9 cellular contexts compared by ENCODE assay signal in genomic region chr10:109933984-109934565, GRCh38. TPM values are rescaled to one million over a fixed set of nuclear protein-coding genes. Genes with fewer than 3 reads are reported as not detected.
DNase-seq lines count a peak whose midpoint lies in the region; ATAC-seq and TF ChIP-seq lines count a peak whose summit lies in the region.
"Had no signal": no experiment of that assay in that cellular context is flagged by ENCODE, and none has a peak within 500 bp of the region (broad histone marks: within the 10 kb centered on the region; RNA-seq: fewer than 3 reads in every experiment).

No MANE protein-coding gene starts in this region.

- peak in 4 of 6 experiments; percentile 20 to 73 (median 67) for DNase-seq in stimulated activated naive CD4-positive, alpha-beta T cell (lab: John Stamatoyannopoulos, UW)
- DNase-seq in stimulated activated naive CD4-positive, alpha-beta T cell treated with Interleukin-2 at 50 U/mL for 16 hours (lab: John Stamatoyannopoulos, UW), result no peak
- DNase-seq in activated CD4-positive, alpha-beta memory T cell treated with anti-CD3 and anti-CD28 coated beads, Interleukin-2, amount 10 ng/mL, durations not matched to agents 7 days and 5 days, result peak; percentile 56
- DNase-seq in left ventricle myocardium inferior, result no peak
- DNase-seq: Caco-2 had no signal

- no peaks in the 10 kb centered on the region for H3K9me3 Mint-ChIP-seq in activated CD4-positive, alpha-beta memory T cell treated with anti-CD3 and anti-CD28 coated beads, Interleukin-2, amount 10 ng/mL, durations not matched to agents 7 days and 5 days

- no peaks in the 10 kb centered on the region for H3K36me3 Mint-ChIP-seq in activated CD4-positive, alpha-beta memory T cell treated with anti-CD3 and anti-CD28 coated beads, Interleukin-2, amount 10 ng/mL, durations not matched to agents 7 days and 5 days (ENCODE audit: low read depth)

- H3K4me3 ChIP-seq in left ventricle myocardium inferior, result no peak overlapping the region

- H3K4me1 ChIP-seq in left ventricle myocardium inferior, result peaks cover 26% of the 10 kb centered on the region
- H3K4me1 ChIP-seq: Caco-2 had no signal

- peak overlapping the region; percentile 66 for H3K27ac ChIP-seq in left ventricle myocardium inferior (replicated peaks)

- peaks cover 31% of the 10 kb centered on the region for H3K4me1 Mint-ChIP-seq in activated CD4-positive, alpha-beta memory T cell treated with anti-CD3 and anti-CD28 coated beads, Interleukin-2, amount 10 ng/mL, durations not matched to agents 7 days and 5 days

- no peaks in the 10 kb centered on the region for H3K9me3 ChIP-seq in left ventricle myocardium inferior (replicated peaks)
- H3K9me3 ChIP-seq: Caco-2 had no signal

- intact Hi-C loops in left ventricle myocardium inferior (cut with micrococcal nuclease), result no loop called here

- H3K36me3 ChIP-seq in left ventricle myocardium inferior, result no peaks in the 10 kb centered on the region

- no peak overlapping the region for H3K4me3 Mint-ChIP-seq in activated CD4-positive, alpha-beta memory T cell treated with anti-CD3 and anti-CD28 coated beads, Interleukin-2, amount 10 ng/mL, durations not matched to agents 7 days and 5 days

- H3K27me3 ChIP-seq in left ventricle myocardium inferior (ENCODE audit: low read depth), result no peaks in the 10 kb centered on the region

- POLR2A ChIA-PET in activated CD4-positive, alpha-beta memory T cell treated with anti-CD3 and anti-CD28 coated beads, Interleukin-2, amount 10 ng/mL, durations not matched to agents 7 days and 5 days (lab: Charles Lee), result interaction anchor here (0.6 to 1.6 kb wide), 7 partner anchors 10 to 160 kb away, joined by 3 to 17 read pairs (median 4); partner anchors contain the start of gene XPNPEP1

- H3K27me3 Mint-ChIP-seq in activated CD4-positive, alpha-beta memory T cell treated with anti-CD3 and anti-CD28 coated beads, Interleukin-2, amount 10 ng/mL, durations not matched to agents 7 days and 5 days, result no peaks in the 10 kb centered on the region

- ATAC-seq in HG03039 (IDR thresholded peaks at IDR 0.05; ENCODE audit: unreplicated experiment) (no peak), HG02678 (IDR thresholded peaks at IDR 0.05; ENCODE audit: unreplicated experiment) (no peak), GM19023 (IDR thresholded peaks at IDR 0.05; ENCODE audit: unreplicated experiment) (no peak), GM19463 (IDR thresholded peaks at IDR 0.05; ENCODE audit: unreplicated experiment) (no peak)

- CTCF ChIA-PET in activated CD4-positive, alpha-beta memory T cell treated with anti-CD3 and anti-CD28 coated beads, Interleukin-2, amount 10 ng/mL, durations not matched to agents 7 days and 5 days (lab: Charles Lee), result interaction anchor here (0.7 to 2.0 kb wide), 5 partner anchors 24 to 65 kb away, joined by 3 to 11 read pairs (median 5); no protein-coding TSS in a partner anchor

- no peak for TF ChIP-seq CTCF in left ventricle myocardium inferior (IDR thresholded peaks at IDR 0.05; ENCODE audit: borderline replicate concordance)

- peak overlapping the region; percentile 83 for H3K27ac Mint-ChIP-seq in activated CD4-positive, alpha-beta memory T cell treated with anti-CD3 and anti-CD28 coated beads, Interleukin-2, amount 10 ng/mL, durations not matched to agents 7 days and 5 days

RNA-seq across cellular contexts. Expression of gene XPNPEP1, which starts 10.8 kb away (rescaled TPM):
- total RNA-seq in activated CD4-positive, alpha-beta memory T cell treated with anti-CD3 and anti-CD28 coated beads, Interleukin-2, amount 10 ng/mL, durations not matched to agents 7 days and 5 days, result 10 to 100 TPM; 78.7 to 90.3 TPM
- total RNA-seq in left ventricle myocardium inferior, result 35.7 TPM

Comparison
In these comparisons a context has a peak if more than half of its experiments do, and no peak if none do; other contexts are left out.
1. DNase-seq: peak in stimulated activated naive CD4-positive, alpha-beta T cell (4 of 6) and activated CD4-positive, alpha-beta memory T cell treated with anti-CD3 and anti-CD28 coated beads, Interleukin-2, amount 10 ng/mL, durations not matched to agents 7 days and 5 days (single experiment); none in stimulated activated naive CD4-positive, alpha-beta T cell treated with Interleukin-2 at 50 U/mL for 16 hours (single experiment) and left ventricle myocardium inferior (single experiment).